In the genomic region with DNA sequence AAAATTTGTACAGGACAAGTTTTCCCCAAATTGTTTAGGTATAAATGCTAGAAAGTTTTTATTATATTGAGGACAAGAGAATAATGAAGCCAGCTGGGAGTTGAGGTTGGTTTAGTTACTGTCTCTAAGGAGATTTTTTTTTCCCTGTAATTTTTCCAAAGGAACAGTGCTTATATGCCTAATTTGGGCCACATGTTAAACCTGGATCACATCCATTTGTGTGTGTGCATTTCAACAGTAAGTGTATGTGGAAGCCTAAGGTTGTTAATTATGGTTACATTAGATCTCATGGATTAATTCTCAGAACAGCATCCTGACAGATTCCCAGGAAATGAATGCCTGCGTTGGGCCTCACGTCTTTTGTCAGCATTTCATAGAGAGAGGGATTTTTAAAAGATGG, we compare ENCODE assay signal across 12 cellular contexts. TPM values are rescaled to one million over a fixed set of nuclear protein-coding genes. Genes with fewer than 3 reads are reported as not detected.
A peak's percentile ranks its signal among the peaks of the same experiment; 100 is the strongest.
DNase-seq lines count a peak whose midpoint lies in the region; ATAC-seq and TF ChIP-seq lines count a peak whose summit lies in the region.
"Had no signal": no experiment of that assay in that cellular context is flagged by ENCODE, and none has a peak within 500 bp of the region (broad histone marks: within the 10 kb centered on the region; RNA-seq: fewer than 3 reads in every experiment).

No MANE protein-coding gene starts in this region.

- TF ChIP-seq CTCF in cardiac muscle cell (IDR thresholded peaks at IDR 0.05; ENCODE audit: low read depth, low read length) (no peak), osteoblast (IDR thresholded peaks at IDR 0.05; ENCODE audit: extremely low read depth, low read depth, low read length) (no peak)

- H3K9me3 ChIP-seq in cardiac muscle cell (ENCODE audit: low read depth) = no peaks in the 10 kb centered on the region
- H3K9me3 ChIP-seq in right cardiac atrium (ENCODE audit: control insufficient read depth, low read length) = no peaks in the 10 kb centered on the region
- no peaks in the 10 kb centered on the region for H3K9me3 ChIP-seq in SK-N-MC (ENCODE audit: low read depth, low read length)
- H3K9me3 ChIP-seq in subcutaneous abdominal adipose tissue (ENCODE audit: control insufficient read depth in 5 of 5, low read length in 5 of 5) = no peaks in the 10 kb centered on the region
- no peaks in the 10 kb centered on the region for H3K9me3 ChIP-seq in osteoblast (ENCODE audit: low read depth, low read length)

- no peak for DNase-seq in cardiac muscle cell (ENCODE audit: low read depth in 1 of 2, low spot score in 1 of 2)
- DNase-seq in right cardiac atrium = no peak
- DNase-seq in SK-N-MC (ENCODE audit: low read depth, low spot score) = peak; percentile 30
- peak; percentile 80 for DNase-seq in fibroblast of gingiva (ENCODE audit: low read depth)
- DNase-seq in epidermal melanocyte (ENCODE audit: insufficient read length, low spot score) = no peak
- DNase-seq in osteoblast (ENCODE audit: insufficient read length, low spot score, missing footprints) = no peak
- DNase-seq: effector CD8-positive, alpha-beta T cell; hippocampal formation; NCI-H446 treated with DMSO at 0.1 percent for 48 hours; retina had no signal

- H3K4me1 ChIP-seq in cardiac muscle cell (ENCODE audit: low read depth) (peaks cover 50% of the 10 kb centered on the region), right cardiac atrium (ENCODE audit: control insufficient read depth, insufficient read depth, low read length) (peaks cover 25% of the 10 kb centered on the region), subcutaneous abdominal adipose tissue (ENCODE audit: control insufficient read depth in 5 of 5, insufficient read depth in 5 of 5, low read length in 5 of 5) (peaks cover 16 to 58% (median 54%) of the 10 kb centered on the region in 5 donors), osteoblast (ENCODE audit: insufficient read depth, low read length) (peaks cover 30% of the 10 kb centered on the region)

- H3K9ac ChIP-seq in SK-N-MC (ENCODE audit: insufficient read length) (no peak overlapping the region), subcutaneous abdominal adipose tissue (ENCODE audit: low read length in 5 of 5) (no peak overlapping the region)

- WGBS in right cardiac atrium = 60% methylated on average over 2 of the region's 2 CpGs

- ATAC-seq in right cardiac atrium (no peak), GM19395 (IDR thresholded peaks at IDR 0.05; ENCODE audit: unreplicated experiment) (no peak)

- H4K20me1 ChIP-seq in osteoblast (ENCODE audit: insufficient read depth, low read length) = peaks cover 60% of the 10 kb centered on the region

- H3K27me3 ChIP-seq in cardiac muscle cell (no peaks in the 10 kb centered on the region), right cardiac atrium (ENCODE audit: control insufficient read depth, insufficient read depth) (no peaks in the 10 kb centered on the region), subcutaneous abdominal adipose tissue (ENCODE audit: control insufficient read depth in 5 of 5, insufficient read depth in 4 of 5, low read length in 5 of 5) (peaks cover 0 to 2% (median 0%) of the 10 kb centered on the region in 5 donors), osteoblast (ENCODE audit: insufficient read depth, low read length) (no peaks in the 10 kb centered on the region)

- no peaks in the 10 kb centered on the region for H3K36me3 ChIP-seq in cardiac muscle cell
- H3K36me3 ChIP-seq in SK-N-MC (ENCODE audit: insufficient read depth, low read length) = no peaks in the 10 kb centered on the region
- no peaks in the 10 kb centered on the region for H3K36me3 ChIP-seq in subcutaneous abdominal adipose tissue (ENCODE audit: control insufficient read depth in 5 of 5, insufficient read depth in 5 of 5, low read length in 5 of 5)
- H3K36me3 ChIP-seq in osteoblast (ENCODE audit: insufficient read depth, low read length) = no peaks in the 10 kb centered on the region

- H3K79me2 ChIP-seq in osteoblast (ENCODE audit: insufficient read depth, low read length) = peaks cover 90% of the 10 kb centered on the region

- H3K4me3 ChIP-seq in cardiac muscle cell = no peak overlapping the region
- no peak overlapping the region for H3K4me3 ChIP-seq in right cardiac atrium (ENCODE audit: low read length)
- H3K4me3 ChIP-seq in SK-N-MC = 0 out of 2 replicates have a peak overlapping the region, but pooled peaks have one; percentile 31
- H3K4me3 ChIP-seq in subcutaneous abdominal adipose tissue (ENCODE audit: low read depth in 1 of 5, low read length in 5 of 5) = no peak overlapping the region
- H3K4me3 ChIP-seq in osteoblast (ENCODE audit: insufficient read depth, low read length) = no peak overlapping the region

- no peak overlapping the region for H3K4me2 ChIP-seq in osteoblast (ENCODE audit: insufficient read depth, low read length)

- no peak overlapping the region for H2AFZ ChIP-seq in osteoblast (ENCODE audit: low read length)

- intact Hi-C loops in right cardiac atrium (cut with DNase I) = loop anchor here in 3 of 4 donors (10.0 kb wide), 2 partner anchors 61 to 71 kb away; no protein-coding TSS in a partner anchor

- H3K27ac ChIP-seq in cardiac muscle cell (peak overlapping the region; percentile 63), right cardiac atrium (ENCODE audit: low read length) (no peak overlapping the region), SK-N-MC (peak overlapping the region; percentile 38; the same call in 1 of the 2 replicates), subcutaneous abdominal adipose tissue (ENCODE audit: low read depth, low read length) (peak overlapping the region; percentile 64), osteoblast (ENCODE audit: low read depth, low read length) (no peak overlapping the region)

RNA-seq across cellular contexts. Expression of gene IGF2R, which starts 4.5 kb away (rescaled TPM):
- total RNA-seq in cardiac muscle cell (32.6 and 45.4 TPM in 2 replicates), right cardiac atrium (10 to 100 TPM; 41.4 to 48.9 (median 46.6) TPM), osteoblast (174 and 177 TPM in 2 replicates)
- polyA plus RNA-seq in cardiac muscle cell (25.8 and 31.6 TPM in 2 replicates), right cardiac atrium (19.6 TPM)

Comparison
In these comparisons a context has a peak if more than half of its experiments do, and no peak if none do; other contexts are left out.
1. H3K27ac ChIP-seq: peak in cardiac muscle cell (single experiment), SK-N-MC (single experiment) and subcutaneous abdominal adipose tissue (single experiment); none in right cardiac atrium (single experiment) and osteoblast (single experiment).
2. DNase-seq: peak in SK-N-MC (single experiment) and fibroblast of gingiva (single experiment); none in cardiac muscle cell (0 of 2), right cardiac atrium (0 of 3), epidermal melanocyte (single experiment) and osteoblast (single experiment).